9 cellular contexts compared by ENCODE assay signal in genomic region chr14:64549805-64550538, GRCh38. TPM values are rescaled to one million over a fixed set of nuclear protein-coding genes. Genes with fewer than 3 reads are reported as not detected.
DNase-seq lines count a peak whose midpoint lies in the region; ATAC-seq and TF ChIP-seq lines count a peak whose summit lies in the region.
"Had no signal": no experiment of that assay in that cellular context is flagged by ENCODE, and none has a peak within 500 bp of the region (broad histone marks: within the 10 kb centered on the region; RNA-seq: fewer than 3 reads in every experiment).

Gene PPP1R36, plus strand, starts transcription at chr14:64549961. Its CDS starts 37 bp downstream, at chr14:64549998.

- H3K9me3 ChIP-seq in neuron (ENCODE audit: low read length) = no peaks in the 10 kb centered on the region

- H3K4me3 ChIP-seq in fibroblast of the aortic adventitia (ENCODE audit: low read depth, low read length) (peak within 1 kb of the TSS; percentile 22), neuron (ENCODE audit: low read length) (peak within 1 kb of the TSS; percentile 39)
- H3K4me3 ChIP-seq: PC-9 had no signal

- no peaks in the 10 kb centered on the region for H3K9me3 Mint-ChIP-seq in activated CD8-positive, alpha-beta memory T cell treated with anti-CD3 and anti-CD28 coated beads, Interleukin-2, amount 10 ng/mL, durations not matched to agents 7 days and 5 days (ENCODE audit: low read depth)

- H3K4me1 Mint-ChIP-seq in activated CD8-positive, alpha-beta memory T cell treated with anti-CD3 and anti-CD28 coated beads, Interleukin-2, amount 10 ng/mL, durations not matched to agents 7 days and 5 days = peaks cover 14% of the 10 kb centered on the region

- H3K36me3 ChIP-seq in neuron (ENCODE audit: insufficient read depth, low read length) = no peaks in the 10 kb centered on the region

- peaks cover 16% of the 10 kb centered on the region for H3K27me3 ChIP-seq in neuron (ENCODE audit: insufficient read depth, low read length)

- peaks cover 46% of the 10 kb centered on the region for H3K27me3 Mint-ChIP-seq in activated CD8-positive, alpha-beta memory T cell treated with anti-CD3 and anti-CD28 coated beads, Interleukin-2, amount 10 ng/mL, durations not matched to agents 7 days and 5 days

- no peak within 1 kb of the TSS for H3K27ac Mint-ChIP-seq in activated CD8-positive, alpha-beta memory T cell treated with anti-CD3 and anti-CD28 coated beads, Interleukin-2, amount 10 ng/mL, durations not matched to agents 7 days and 5 days

- no peak within 1 kb of the TSS for H2AFZ ChIP-seq in neuron (ENCODE audit: low read depth, low read length)
- H2AFZ ChIP-seq: PC-9 had no signal

- H3K4me3 Mint-ChIP-seq in activated CD8-positive, alpha-beta memory T cell treated with anti-CD3 and anti-CD28 coated beads, Interleukin-2, amount 10 ng/mL, durations not matched to agents 7 days and 5 days = peak within 1 kb of the TSS; percentile 50

- ATAC-seq in activated CD8-positive, alpha-beta memory T cell treated with anti-CD3 and anti-CD28 coated beads, Interleukin-2, amount 10 ng/mL, durations not matched to agents 7 days and 5 days = peak; percentile 98
- ATAC-seq in GM21526 (IDR thresholded peaks at IDR 0.05; ENCODE audit: low FRiP score, unreplicated experiment) = no peak
- ATAC-seq in GM19395 (IDR thresholded peaks at IDR 0.05; ENCODE audit: unreplicated experiment) = no peak

- TF ChIP-seq CTCF in fibroblast of the aortic adventitia (IDR thresholded peaks at IDR 0.05; ENCODE audit: insufficient read depth, low read length) = no peak

- no peaks in the 10 kb centered on the region for H3K4me1 ChIP-seq in neuron (ENCODE audit: insufficient read depth, low read length)

- H3K36me3 Mint-ChIP-seq in activated CD8-positive, alpha-beta memory T cell treated with anti-CD3 and anti-CD28 coated beads, Interleukin-2, amount 10 ng/mL, durations not matched to agents 7 days and 5 days = no peaks in the 10 kb centered on the region

- CTCF ChIA-PET in activated CD8-positive, alpha-beta memory T cell treated with anti-CD3 and anti-CD28 coated beads, Interleukin-2, amount 10 ng/mL, durations not matched to agents 7 days and 5 days (lab: Charles Lee) = interaction anchor here (1.0 to 1.3 kb wide), 3 partner anchors 10 to 87 kb away, joined by 4 to 5 read pairs (median 5); partner anchors contain the start of gene HSPA2

- DNase-seq in GM03348 (ENCODE audit: low spot score) = peak; percentile 73
- peak; percentile 37 for DNase-seq in NCI-H1417 treated with DMSO at 0.1 percent for 48 hours (lab: John Stamatoyannopoulos, UW)
- DNase-seq in activated CD8-positive, alpha-beta memory T cell treated with anti-CD3 and anti-CD28 coated beads, Interleukin-2, amount 10 ng/mL, durations not matched to agents 7 days and 5 days = peak; percentile 61
- no peak for DNase-seq in fibroblast of the aortic adventitia (ENCODE audit: low read depth)
- DNase-seq in MV-4-11 (lab: John Stamatoyannopoulos, UW) = no peak

RNA-seq across cellular contexts. Expression of gene PPP1R36, which starts in this region (rescaled TPM):
- not detected for total RNA-seq in activated CD8-positive, alpha-beta memory T cell treated with anti-CD3 and anti-CD28 coated beads, Interleukin-2, amount 10 ng/mL, durations not matched to agents 7 days and 5 days
- total RNA-seq in fibroblast of the aortic adventitia (ENCODE audit: low replicate concordance) = 0.18 TPM in 1 of 2 replicates, not detected in the other
- total RNA-seq: PC-9 had no signal

Comparison
In these comparisons a context has a peak if more than half of its experiments do, and no peak if none do; other contexts are left out.
1. Peak in DNase-seq and ATAC-seq in activated CD8-positive, alpha-beta memory T cell treated with anti-CD3 and anti-CD28 coated beads, Interleukin-2, amount 10 ng/mL, durations not matched to agents 7 days and 5 days; RNA of the gene not detected or under 1 TPM.
2. DNase-seq: peak in GM03348 (single experiment) and NCI-H1417 treated with DMSO at 0.1 percent for 48 hours (single experiment); none in fibroblast of the aortic adventitia (single experiment) and MV-4-11 (single experiment).